14 cellular contexts compared by ENCODE assay signal in genomic region chr17:31051517-31051916, GRCh38. TPM values are rescaled to one million over a fixed set of nuclear protein-coding genes. Genes with fewer than 3 reads are reported as not detected.
A peak's percentile ranks its signal among the peaks of the same experiment; 100 is the strongest.
DNase-seq lines count a peak whose midpoint lies in the region; ATAC-seq, FAIRE-seq and TF ChIP-seq lines count a peak whose summit lies in the region.
"Had no signal": no experiment of that assay in that cellular context is flagged by ENCODE, and none has a peak within 500 bp of the region (broad histone marks: within the 10 kb centered on the region; RNA-seq: fewer than 3 reads in every experiment).

No MANE protein-coding gene starts in this region.

- in situ Hi-C loops in K562 (cut with MboI) = no loop called here

- FAIRE-seq in K562 (lab: Jason Lieb, UNC) = no peak

- TF ChIP-seq POLR2A in K562 (conservative IDR thresholded peaks at IDR 0.05) = no peak

- H3K79me2 ChIP-seq in K562 (ENCODE audit: control insufficient read depth, insufficient read depth, low read length) = no peaks in the 10 kb centered on the region

- H3K9me3 ChIP-seq in K562 (replicated peaks; ENCODE audit: control insufficient read depth, insufficient read depth, low read depth, low read length) = no peaks in the 10 kb centered on the region
- H3K9me3 ChIP-seq in lower lobe of right lung = no peaks in the 10 kb centered on the region
- no peaks in the 10 kb centered on the region for H3K9me3 ChIP-seq in upper lobe of right lung
- no peaks in the 10 kb centered on the region for H3K9me3 ChIP-seq in psoas muscle
- H3K9me3 ChIP-seq: right atrium auricular region had no signal

- TF ChIP-seq CTCF in K562 (IDR thresholded peaks at IDR 0.05 in 2 of 3, conservative IDR thresholded peaks at IDR 0.05 in 1 of 3; ENCODE audit: insufficient read depth in 2 of 3, low read depth in 1 of 3, low read length in 3 of 3) (no peak), lower lobe of right lung (IDR thresholded peaks at IDR 0.05) (no peak), upper lobe of right lung (IDR thresholded peaks at IDR 0.05) (no peak), psoas muscle (IDR thresholded peaks at IDR 0.05) (no peak)

- 74% methylated on average over 2 of the region's 2 CpGs for WGBS in K562 (ENCODE audit: insufficient coverage, low coverage, missing lambda C conversion rate)
- WGBS in psoas muscle, 3 donors = 88 to 93% (median 92%) methylated on average over 2 of the region's 2 CpGs

- BruUV-seq in K562 (replicated peaks; lab: Mats Ljungman, UMichigan) = no TSS peak

- no peak overlapping the region for H3K27ac ChIP-seq in K562 (ENCODE audit: extremely low read depth, low read depth, low read length)
- no peak overlapping the region for H3K27ac ChIP-seq in lower lobe of right lung
- H3K27ac ChIP-seq in upper lobe of right lung = no peak overlapping the region
- H3K27ac ChIP-seq in psoas muscle = no peak overlapping the region
- H3K27ac ChIP-seq: right atrium auricular region, SK-N-MC had no signal

- H4K20me1 ChIP-seq in K562 (replicated peaks; ENCODE audit: control insufficient read depth, insufficient read depth, low read length) = no peaks in the 10 kb centered on the region

- H3K27me3 ChIP-seq in K562 (ENCODE audit: control insufficient read depth in 2 of 2, insufficient read depth in 2 of 2, low read length in 2 of 2) = no peaks in the 10 kb centered on the region
- H3K27me3 ChIP-seq in lower lobe of right lung (ENCODE audit: low read depth) = no peaks in the 10 kb centered on the region
- no peaks in the 10 kb centered on the region for H3K27me3 ChIP-seq in upper lobe of right lung
- H3K27me3 ChIP-seq in psoas muscle (ENCODE audit: insufficient read depth in 3 of 3, low read length in 2 of 3) = no peaks in the 10 kb centered on the region
- H3K27me3 ChIP-seq: right atrium auricular region had no signal

- no peak for TF ChIP-seq EP300 in K562 (IDR thresholded peaks at IDR 0.05; ENCODE audit: low read length)

- peak overlapping the region; percentile 66 for H2AFZ ChIP-seq in K562 (ENCODE audit: low read depth, low read length)

- peaks cover 5 to 21% of the 10 kb centered on the region in 2 experiments; a peak in 4 of 5 replicates for H3K4me1 ChIP-seq in K562 (replicated peaks in 1 of 2; ENCODE audit: control insufficient read depth in 2 of 2, insufficient read depth in 2 of 2, low read length in 2 of 2)
- H3K4me1 ChIP-seq in lower lobe of right lung = peaks cover 7% of the 10 kb centered on the region
- H3K4me1 ChIP-seq in upper lobe of right lung = peaks cover 11% of the 10 kb centered on the region
- no peaks in the 10 kb centered on the region for H3K4me1 ChIP-seq in psoas muscle

- no peaks in the 10 kb centered on the region for H3K9me1 ChIP-seq in K562 (ENCODE audit: control insufficient read depth, insufficient read depth, low read length)

- TF ChIP-seq RAD21 in K562 (CRISPR knock-in tag; conservative IDR thresholded peaks at IDR 0.05 in 1 of 2, IDR thresholded peaks at IDR 0.05 in 1 of 2) = no peak

- H3K4me3 ChIP-seq in K562 (no peak overlapping the region), lower lobe of right lung (no peak overlapping the region), upper lobe of right lung (no peak overlapping the region), psoas muscle (no peak overlapping the region)
- H3K4me3 ChIP-seq: right atrium auricular region, SK-N-MC had no signal

- intact Hi-C loops in K562 (cut with micrococcal nuclease) (no loop called here), lower lobe of right lung (cut with DNase I) (no loop called here), upper lobe of right lung (cut with DNase I) (no loop called here), psoas muscle (cut with DNase I) (no loop called here)

- H3K4me2 ChIP-seq in K562 (ENCODE audit: insufficient read depth, low read length) = peak overlapping the region; percentile 38; the same call in 1 of the 2 replicates

- no peak overlapping the region for H3K9ac ChIP-seq in K562 (ENCODE audit: insufficient read depth in 1 of 2, low read depth in 2 of 2, low read length in 2 of 2)

- H3K36me3 ChIP-seq in K562 (ENCODE audit: control insufficient read depth, insufficient read depth, low read length) (no peaks in the 10 kb centered on the region), lower lobe of right lung (no peaks in the 10 kb centered on the region), upper lobe of right lung (no peaks in the 10 kb centered on the region), psoas muscle (ENCODE audit: insufficient read depth in 1 of 2, low read depth in 1 of 2) (no peaks in the 10 kb centered on the region)
- H3K36me3 ChIP-seq: right atrium auricular region had no signal

- ATAC-seq in K562 = no peak
- peak; percentile 44 to 54 for ATAC-seq in lower lobe of right lung
- ATAC-seq in upper lobe of right lung = peak; percentile 63
- ATAC-seq in psoas muscle = no peak
- ATAC-seq: naive thymus-derived CD8-positive, alpha-beta T cell had no signal

- POLR2A ChIA-PET in K562 (lab: Yijun Ruan, JAX) = interaction anchor here (1.1 to 2.2 kb wide), 2 partner anchors 33 to 39 kb away, joined by 3 to 4 read pairs; no protein-coding TSS in a partner anchor

- DNase-seq in SKM-1 treated with dmso at 0.1 percent for 144 hours (lab: John Stamatoyannopoulos, UW; ENCODE audit: unreplicated experiment) = peak; percentile 12
- DNase-seq in SKM-1 (lab: John Stamatoyannopoulos, UW; ENCODE audit: unreplicated experiment) = no peak
- no peak for DNase-seq in K562 (ENCODE audit: extremely low read depth in 1 of 4, low spot score in 3 of 4)
- DNase-seq in lower lobe of right lung = no peak
- no peak for DNase-seq in upper lobe of right lung
- DNase-seq in DMS 273 treated with DMSO at 0.1 percent for 48 hours (lab: John Stamatoyannopoulos, UW) = no peak
- no peak for DNase-seq in globus pallidus (ENCODE audit: low spot score)
- no peak for DNase-seq in psoas muscle
- DNase-seq: activated naive CD4-positive, alpha-beta T cell; naive thymus-derived CD8-positive, alpha-beta T cell; NCI-H2081; stimulated activated naive CD4-positive, alpha-beta T cell treated with Interleukin-2 at 50 U/mL for 16 hours had no signal

- CTCF ChIA-PET in K562 (lab: Yijun Ruan, JAX; ENCODE audit: low intra/inter-chr PET ratio) = no interaction called here

TF ChIP-seq in K562, 482 proteins besides CTCF, POLR2A, EP300 and RAD21:
- no peak for TF ChIP-seq SAFB (IDR thresholded peaks at IDR 0.05; ENCODE audit: borderline replicate concordance, low read depth, low read length)
- TF ChIP-seq, protein P1, sequence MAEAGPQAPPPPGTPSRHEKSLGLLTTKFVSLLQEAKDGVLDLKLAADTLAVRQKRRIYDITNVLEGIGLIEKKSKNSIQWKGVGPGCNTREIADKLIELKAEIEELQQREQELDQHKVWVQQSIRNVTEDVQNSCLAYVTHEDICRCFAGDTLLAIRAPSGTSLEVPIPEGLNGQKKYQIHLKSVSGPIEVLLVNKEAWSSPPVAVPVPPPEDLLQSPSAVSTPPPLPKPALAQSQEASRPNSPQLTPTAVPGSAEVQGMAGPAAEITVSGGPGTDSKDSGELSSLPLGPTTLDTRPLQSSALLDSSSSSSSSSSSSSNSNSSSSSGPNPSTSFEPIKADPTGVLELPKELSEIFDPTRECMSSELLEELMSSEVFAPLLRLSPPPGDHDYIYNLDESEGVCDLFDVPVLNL (CRISPR knock-in tag; IDR thresholded peaks at IDR 0.05; ENCODE audit: low read depth) = no peak
- TF ChIP-seq SIX5 (IDR thresholded peaks at IDR 0.05; ENCODE audit: borderline replicate concordance in 1 of 2, insufficient read depth in 1 of 2, low read depth in 1 of 2, low read length in 2 of 2) = no peak
- no peak for TF ChIP-seq ZC3H8 (IDR thresholded peaks at IDR 0.05)
- no peak for TF ChIP-seq PHF21A (IDR thresholded peaks at IDR 0.05; ENCODE audit: borderline replicate concordance, low read depth)
- TF ChIP-seq ZNF668 (CRISPR knock-in tag; IDR thresholded peaks at IDR 0.05) = no peak
- TF ChIP-seq MIER1 (IDR thresholded peaks at IDR 0.05; ENCODE audit: low read depth) = no peak
- TF ChIP-seq CTBP1 (IDR thresholded peaks at IDR 0.05; ENCODE audit: borderline replicate concordance) = no peak
TF ChIP-seq in K562: peak in this region for 0.

RNA-seq across cellular contexts. Expression of gene NF1, which starts 43.3 kb away (rescaled TPM):
- 108 and 331 TPM in 2 replicates for total RNA-seq in K562 (2011; cell fraction: chromatin; rRNA removed; ENCODE audit: low replicate concordance)
- 49.7 and 67.6 TPM in 2 replicates for total RNA-seq in K562 (2011; cell fraction: nucleolus; rRNA removed)
- total RNA-seq in K562 (2011; cell fraction: nucleoplasm; rRNA removed) = 113 and 152 TPM in 2 replicates
- total RNA-seq in K562 (2014; rRNA removed) (13.4 and 16.7 TPM in 2 replicates), K562 (2014; rRNA removed; fragmentation: Illumina TruSeq; extraction: Trizol) (26.3 TPM in 2 replicates), K562 (2015; rRNA removed; fragmentation: Illumina TruSeq; extraction: Trizol) (24.3 and 24.6 TPM in 2 replicates), K562 (2021) (36.5 and 41.9 TPM in 2 replicates), lower lobe of right lung (53.1 TPM), upper lobe of right lung (61.6 TPM), psoas muscle (10 to 100 TPM; 27.4 to 35.5 (median 27.9) TPM)
- polyA plus RNA-seq in K562 (2011; rRNA removed) (16.7 and 29.3 TPM in 2 replicates), K562 (2014; fragmentation: Illumina TruSeq; extraction: Trizol) (23.9 and 30.8 TPM in 2 replicates), K562 (2014; fragmentation: Nextera tagmentation; extraction: Ambion mirVana) (1 to 10 TPM; 3.4 to 7.5 TPM), K562 (2014; rRNA removed) (14.0 and 15.4 TPM in 2 replicates), psoas muscle (1 to 10 TPM; 3.5 to 8.1 (median 3.6) TPM)
- polyA plus RNA-seq in K562 (2011; cell fraction: cytosol; rRNA removed) = 16.4 and 18.7 TPM in 2 replicates
- polyA plus RNA-seq in K562 (2011; cell fraction: nucleus; rRNA removed) = 41.9 and 61.1 TPM in 2 replicates
- polyA plus RNA-seq in K562 (2012) = 16.3 and 16.9 TPM in 2 replicates
- 132 and 170 TPM in 2 replicates for polyA minus RNA-seq in K562 (2011; rRNA and poly(A)+ RNA removed)
- polyA minus RNA-seq in K562 (2011; cell fraction: cytosol; rRNA and poly(A)+ RNA removed) = 35.1 and 79.9 TPM in 2 replicates
- polyA minus RNA-seq in K562 (2011; cell fraction: nucleus; rRNA and poly(A)+ RNA removed) = 84.1 and 101 TPM in 2 replicates

Comparison
In these comparisons a context has a peak if more than half of its experiments do, and no peak if none do; other contexts are left out.
1. ATAC-seq: peak in lower lobe of right lung (2 of 2) and upper lobe of right lung (single experiment); none in K562 (single experiment) and psoas muscle (0 of 4).